Comparison of ENCODE assay signal across 28 cellular contexts in genomic region chr4:77434299-77435092, GRCh38.
DNase-seq lines count a peak whose midpoint lies in the region; ATAC-seq, FAIRE-seq and TF ChIP-seq lines count a peak whose summit lies in the region.
"Had no signal": no experiment of that assay in that cellular context is flagged by ENCODE, and none has a peak within 500 bp of the region (broad histone marks: within the 10 kb centered on the region; RNA-seq: fewer than 3 reads in every experiment).

No MANE protein-coding gene starts in this region.

- FAIRE-seq in kidney (lab: Jason Lieb, UNC), result no peak
- FAIRE-seq: endometrium, H54 had no signal

- H3K36me3 ChIP-seq in kidney (ENCODE audit: control insufficient read depth in 1 of 2, insufficient read depth in 2 of 2, low read length in 2 of 2), result no peaks in the 10 kb centered on the region
- no peaks in the 10 kb centered on the region for H3K36me3 ChIP-seq in spleen
- H3K36me3 ChIP-seq: esophagus squamous epithelium, gastroesophageal sphincter, Peyer's patch, transverse colon had no signal

- no peak for ATAC-seq in HG03280 (IDR thresholded peaks at IDR 0.05; ENCODE audit: unreplicated experiment)
- ATAC-seq: activated CD4-positive, CD25-positive, alpha-beta regulatory T cell treated with anti-CD3 and anti-CD28 coated beads, Interleukin-2, amount 50 U/mL, for 24 hours; gastroesophageal sphincter; stimulated activated naive B cell treated with anti-CD40 and anti-IgM and Interleukin-4, amounts not matched to agents 10 μg/mL and 1 μg/mL and 100 μg/mL, for 72 hours had no signal

- H3K4me1 ChIP-seq in kidney (ENCODE audit: control insufficient read depth in 1 of 2, insufficient read depth in 1 of 2, low read depth in 1 of 2, low read length in 2 of 2) (no peaks in the 10 kb centered on the region), spleen (peaks cover 7 to 31% (median 19%) of the 10 kb centered on the region in 6 donors)

- intact Hi-C loops in kidney (cut with DNase I) (no loop called here), spleen (cut with DNase I; ENCODE audit: low total_unique reads) (no loop called here)

- no peak for TF ChIP-seq CTCF in kidney (IDR thresholded peaks at IDR 0.05; ENCODE audit: borderline replicate concordance, extremely low read depth, insufficient read depth)
- TF ChIP-seq CTCF in spleen (IDR thresholded peaks at IDR 0.05 in 8 of 11, conservative IDR thresholded peaks at IDR 0.05 in 3 of 11), result no peak

- H3K4me3 ChIP-seq in kidney (ENCODE audit: low read length in 2 of 2) (no peak overlapping the region), spleen (no peak overlapping the region)
- H3K4me3 ChIP-seq: esophagus squamous epithelium, gastroesophageal sphincter, lung, Peyer's patch, transverse colon had no signal

- H3K27me3 ChIP-seq in spleen (replicated peaks in 1 of 7), result no peaks in the 10 kb centered on the region
- H3K27me3 ChIP-seq: esophagus squamous epithelium, gastroesophageal sphincter, Peyer's patch, transverse colon had no signal

- DNase-seq in RPMI7951 (ENCODE audit: low read depth), result peak; percentile 25
- peak; percentile 19 for DNase-seq in cerebellar cortex (ENCODE audit: low spot score)
- peak; percentile 86 for DNase-seq in kidney
- no peak for DNase-seq in spleen
- DNase-seq in NCI-H2196 (lab: John Stamatoyannopoulos, UW; ENCODE audit: unreplicated experiment), result no peak
- DNase-seq in HK-2 (ENCODE audit: unreplicated experiment), result no peak
- DNase-seq: activated CD4-positive, alpha-beta T cell treated with anti-CD3 and anti-CD28 coated beads, Interleukin-2, amount 50 U/mL, for 48 hours; activated naive CD4-positive, alpha-beta T cell treated with Interleukin-2 at 50 U/mL for 16 hours; dermis blood vessel endothelial cell; DMS79; esophagus squamous epithelium; GF-D8; IMR-90; NCI-H1694; NCI-H2171; NCI-H524 treated with DMSO at 0.1 percent for 48 hours; nephron progenitor cell; Peyer's patch; stimulated activated CD4-positive, alpha-beta T cell treated with anti-CD3 and anti-CD28 coated beads, Interleukin-4, amount 100 ng/mL, for 4 hours; stimulated activated naive B cell treated with anti-CD40 and anti-IgM and Interleukin-4, amounts not matched to agents 10 μg/mL and 1 μg/mL and 100 μg/mL, for 72 hours; T-helper 1 cell; transverse colon had no signal

- WGBS in spleen, 5 donors, result 40 to 56% (median 46%) methylated on average over 10 of the region's 10 CpGs

- no peaks in the 10 kb centered on the region for H3K9me3 ChIP-seq in kidney (ENCODE audit: control insufficient read depth in 1 of 2, low read length in 2 of 2)
- no peaks in the 10 kb centered on the region for H3K9me3 ChIP-seq in spleen
- H3K9me3 ChIP-seq: esophagus squamous epithelium, gastroesophageal sphincter, Peyer's patch, transverse colon had no signal

- H3K27ac ChIP-seq in kidney (ENCODE audit: low read depth in 2 of 2, low read length in 2 of 2) (no peak overlapping the region), spleen (peak overlapping the region in 7 of 8 donors; percentile 12 to 74 (median 61))
- H3K27ac ChIP-seq: Peyer's patch, transverse colon had no signal

- TF ChIP-seq POLR2A in spleen (IDR thresholded peaks at IDR 0.05), result no peak

- H3K9ac ChIP-seq in kidney (ENCODE audit: low read length in 2 of 2), result no peak overlapping the region

Comparison
In these comparisons a context has a peak if more than half of its experiments do, and no peak if none do; other contexts are left out.
1. DNase-seq: peak in RPMI7951 (single experiment), cerebellar cortex (single experiment) and kidney (single experiment); none in spleen (single experiment), NCI-H2196 (single experiment) and HK-2 (single experiment).
2. H3K27ac ChIP-seq: peak in spleen (7 of 8); none in kidney (0 of 2).